ENCODE assay signal across 13 cellular contexts in the genomic region with DNA sequence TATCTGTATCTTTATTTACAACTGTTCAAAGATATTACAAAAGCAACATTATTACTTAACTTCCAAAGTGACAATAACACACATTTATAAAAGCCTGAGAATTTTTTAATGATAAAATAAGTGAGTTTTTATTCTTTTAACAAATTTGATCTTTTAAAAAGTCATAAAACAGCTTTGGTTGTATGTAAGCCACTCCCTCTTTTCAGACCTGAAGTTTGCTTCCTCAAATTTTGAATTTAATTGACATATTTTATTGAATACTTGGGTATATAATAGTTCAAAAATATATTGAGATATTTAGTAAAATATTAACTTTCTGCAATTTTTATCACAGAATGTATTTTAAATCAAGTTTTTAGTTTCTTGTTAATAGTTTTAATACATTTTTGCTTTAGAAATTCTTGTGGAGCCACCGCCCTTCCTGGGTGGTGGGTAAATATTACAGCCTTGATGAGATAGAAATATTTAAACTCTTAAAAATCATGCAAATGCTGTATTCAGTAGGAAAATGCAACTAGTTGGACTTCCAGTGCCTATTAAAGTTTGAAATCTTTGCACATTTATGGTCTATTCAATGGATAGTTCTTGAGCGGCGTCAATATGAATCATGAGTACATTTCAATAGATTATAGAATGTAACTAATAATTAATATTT. TPM values are rescaled to one million over a fixed set of nuclear protein-coding genes. Genes with fewer than 3 reads are reported as not detected.
DNase-seq lines count a peak whose midpoint lies in the region; ATAC-seq, FAIRE-seq and TF ChIP-seq lines count a peak whose summit lies in the region.
"Had no signal": no experiment of that assay in that cellular context is flagged by ENCODE, and none has a peak within 500 bp of the region (broad histone marks: within the 10 kb centered on the region; RNA-seq: fewer than 3 reads in every experiment).

No MANE protein-coding gene starts in this region.

- H3K4me1 Mint-ChIP-seq in activated naive CD4-positive, alpha-beta T cell treated with anti-CD3 and anti-CD28 coated beads, Interleukin-2, amount 50 U/mL, for 24 hours = peaks cover 59% of the 10 kb centered on the region
- H3K4me1 Mint-ChIP-seq: brain had no signal

- peak overlapping the region; percentile 96 for H3K4me3 Mint-ChIP-seq in activated naive CD4-positive, alpha-beta T cell treated with anti-CD3 and anti-CD28 coated beads, Interleukin-2, amount 50 U/mL, for 24 hours
- H3K4me3 Mint-ChIP-seq: brain had no signal

- peak overlapping the region in 1 of 2 donors; percentile 10 for H3K27ac ChIP-seq in thoracic aorta

- peak overlapping the region; percentile 97 for H3K27ac Mint-ChIP-seq in activated naive CD4-positive, alpha-beta T cell treated with anti-CD3 and anti-CD28 coated beads, Interleukin-2, amount 50 U/mL, for 24 hours
- H3K27ac Mint-ChIP-seq: brain had no signal

- TF ChIP-seq CTCF in thoracic aorta (IDR thresholded peaks at IDR 0.05) = no peak

- no peaks in the 10 kb centered on the region for H3K27me3 Mint-ChIP-seq in activated naive CD4-positive, alpha-beta T cell treated with anti-CD3 and anti-CD28 coated beads, Interleukin-2, amount 50 U/mL, for 24 hours

- no peaks in the 10 kb centered on the region for H3K4me1 ChIP-seq in thoracic aorta (ENCODE audit: control insufficient read depth in 1 of 2, low read depth in 2 of 2)

- no peaks in the 10 kb centered on the region for H3K36me3 ChIP-seq in thoracic aorta

- peaks cover 22% of the 10 kb centered on the region for H3K36me3 Mint-ChIP-seq in activated naive CD4-positive, alpha-beta T cell treated with anti-CD3 and anti-CD28 coated beads, Interleukin-2, amount 50 U/mL, for 24 hours
- H3K36me3 Mint-ChIP-seq: brain had no signal

- peak overlapping the region; percentile 49 for H3K4me3 ChIP-seq in thoracic aorta
- H3K4me3 ChIP-seq: smooth muscle cell had no signal

- no peak for DNase-seq in activated naive CD4-positive, alpha-beta T cell treated with anti-CD3 and anti-CD28 coated beads, Interleukin-2, amount 50 U/mL, for 16 hours
- DNase-seq in RCC 7860 (ENCODE audit: low spot score) = no peak
- DNase-seq in erythroblast (lab: John Stamatoyannopoulos, UW) = peak; percentile 13 to 19
- DNase-seq in thoracic aorta (ENCODE audit: low spot score) = no peak
- no peak for DNase-seq in cortex of kidney (lab: John Stamatoyannopoulos, UW)
- DNase-seq in middle frontal gyrus (ENCODE audit: extremely low spot score, low spot score) = no peak
- DNase-seq: activated CD4-positive, CD25-positive, alpha-beta regulatory T cell treated with anti-CD3 and anti-CD28 coated beads, Interleukin-2, amount 50 U/mL, for 72 hours; NCI-H1048; NK-92 treated with Interleukin-12 subunit alpha and Interleukin-12 subunit beta, amount 100 ng/mL, for 24 hours had no signal

- no peaks in the 10 kb centered on the region for H3K9me3 Mint-ChIP-seq in activated naive CD4-positive, alpha-beta T cell treated with anti-CD3 and anti-CD28 coated beads, Interleukin-2, amount 50 U/mL, for 24 hours
- H3K9me3 Mint-ChIP-seq: brain had no signal

- no peak for TF ChIP-seq POLR2A in erythroblast (IDR thresholded peaks at IDR 0.05; ENCODE audit: low read length)

- peak; percentile 10 for FAIRE-seq in RCC 7860 (lab: Jason Lieb, UNC)

- no peaks in the 10 kb centered on the region for H3K9me3 ChIP-seq in thoracic aorta

- H3K27me3 ChIP-seq in thoracic aorta (replicated peaks; ENCODE audit: insufficient read depth) = no peaks in the 10 kb centered on the region

- ATAC-seq in thoracic aorta (ENCODE audit: insufficient number of reproducible peaks, low FRiP score, low read depth) = no peak
- no peak for ATAC-seq in HG02763 (IDR thresholded peaks at IDR 0.05; ENCODE audit: unreplicated experiment)

RNA-seq across cellular contexts. Expression of gene PTPRC, which starts 0.9 kb away (rescaled TPM):
- total RNA-seq in thoracic aorta = 10 to 100 TPM; 27.1 to 86.8 TPM

Comparison
In these comparisons a context has a peak if more than half of its experiments do, and no peak if none do; other contexts are left out.
1. DNase-seq: peak in erythroblast (2 of 2); none in activated naive CD4-positive, alpha-beta T cell treated with anti-CD3 and anti-CD28 coated beads, Interleukin-2, amount 50 U/mL, for 16 hours (single experiment), RCC 7860 (single experiment), thoracic aorta (single experiment), cortex of kidney (single experiment) and middle frontal gyrus (single experiment).